7 cellular contexts compared by ENCODE assay signal in the genomic region with DNA sequence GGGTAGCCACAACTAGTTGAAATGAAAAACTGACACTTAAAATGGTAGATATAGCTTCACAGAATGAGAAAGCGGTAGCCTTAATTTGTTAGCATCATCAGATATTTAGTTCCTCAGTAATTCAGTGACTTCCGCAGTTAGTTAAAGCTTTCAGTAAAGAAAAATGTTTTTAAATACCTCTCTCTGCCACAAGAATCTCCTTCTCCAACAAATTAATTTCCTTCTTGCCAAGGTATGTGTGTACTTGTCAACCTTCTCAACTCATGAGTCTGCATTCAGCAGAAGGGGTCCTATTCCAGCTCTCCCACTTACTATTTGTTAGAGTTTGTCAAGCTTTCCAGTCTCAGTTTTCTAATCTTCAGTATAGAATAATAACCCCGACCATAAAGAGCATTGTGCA.
"Had no signal": no experiment of that assay in that cellular context is flagged by ENCODE, and none has a peak within 500 bp of the region (broad histone marks: within the 10 kb centered on the region; RNA-seq: fewer than 3 reads in every experiment).

No MANE protein-coding gene starts in this region.

- H3K4me3 ChIP-seq: GM12878 had no signal

- ATAC-seq: GM12878 had no signal

- DNase-seq: GDM1, GF-D8 had no signal

- FAIRE-seq: G401.6, GM12878, GM12891, GM18507, GM19239 had no signal
